In genomic region chr22:31029276-31029675, GRCh38 we compare ENCODE assay signal across 8 cellular contexts.
"Had no signal": no experiment of that assay in that cellular context is flagged by ENCODE, and none has a peak within 500 bp of the region (broad histone marks: within the 10 kb centered on the region; RNA-seq: fewer than 3 reads in every experiment).

No MANE protein-coding gene starts in this region.

- FAIRE-seq: G401.6, GM12878, GM12891, GM12892, GM18507, GM19239 had no signal

- DNase-seq: GDM1, GF-D8 had no signal

- H3K4me3 ChIP-seq: GM12878 had no signal

- ATAC-seq: GM12878 had no signal
